Comparison of ENCODE assay signal across 8 cellular contexts in the genomic region with DNA sequence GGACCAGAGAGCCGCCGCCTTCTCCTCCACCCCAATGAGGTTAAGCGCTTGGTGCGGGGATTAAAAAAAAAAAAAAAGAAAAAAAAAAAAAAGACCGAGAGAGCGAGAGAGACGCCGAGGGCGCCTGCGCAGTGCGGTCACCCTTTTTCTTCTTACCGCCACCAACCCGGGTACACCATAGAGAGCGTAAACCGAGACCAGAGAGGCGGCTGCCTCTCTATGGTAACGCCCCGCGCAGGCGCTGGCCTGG. TPM values are rescaled to one million over a fixed set of nuclear protein-coding genes. Genes with fewer than 3 reads are reported as not detected.
DNase-seq lines count a peak whose midpoint lies in the region; ATAC-seq, FAIRE-seq and TF ChIP-seq lines count a peak whose summit lies in the region.

Gene CLASP1 (minus strand): TSS at position 61 of the 250 bp plus-strand sequence. CDS start 43,567 bp downstream, outside the sequence.

- H3K9ac ChIP-seq in adipocyte (ENCODE audit: low read length), result peak within 1 kb of the TSS; percentile 98

- ATAC-seq in HG02571 (IDR thresholded peaks at IDR 0.05; ENCODE audit: unreplicated experiment), result peak; percentile 91
- ATAC-seq in Right ventricle myocardium superior (ENCODE audit: poor library complexity), result peak; percentile 98
- peak; percentile 94 to 98 (median 96) for ATAC-seq in pancreas

- H3K4me3 Mint-ChIP-seq in type B pancreatic cell, result peak within 1 kb of the TSS; percentile 98

- peak within 1 kb of the TSS; percentile 87 to 97 (median 95) for H3K27ac ChIP-seq in pancreas

- TF ChIP-seq CTCF in pancreas (IDR thresholded peaks at IDR 0.05) (no peak), type B pancreatic cell (conservative IDR thresholded peaks at IDR 0.05) (no peak)

- H3K36me3 Mint-ChIP-seq in type B pancreatic cell, result peaks cover 7% of the 10 kb centered on the region

- peak within 1 kb of the TSS; percentile 99 for H3K27ac Mint-ChIP-seq in type B pancreatic cell

- peak within 1 kb of the TSS; percentile 88 for H3K4me3 ChIP-seq in adipocyte (ENCODE audit: low read length)
- peak within 1 kb of the TSS; percentile 67 to 90 (median 83) for H3K4me3 ChIP-seq in pancreas

- H3K9me3 Mint-ChIP-seq in type B pancreatic cell, result no peaks in the 10 kb centered on the region

- 0 to 1% methylated on average over 16 to 20 of the region's 20 CpGs for WGBS in pancreas, 2 donors

- intact Hi-C loops in Right ventricle myocardium superior (cut with DNase I) (loop anchor here (5.0 kb wide), 2 partner anchors 52 to 117 kb away; partner anchors contain the start of gene RNU4ATAC), pancreas (cut with DNase I) (no loop called here)

- H3K36me3 ChIP-seq in adipocyte (ENCODE audit: control insufficient read depth, insufficient read depth, low read length, severe bottlenecking) (peaks cover 3% of the 10 kb centered on the region), pancreas (no peaks in the 10 kb centered on the region)

- peak; percentile 72 for FAIRE-seq in pancreas (lab: Jason Lieb, UNC)

- H3K4me1 ChIP-seq in adipocyte (ENCODE audit: control insufficient read depth, insufficient read depth, low read length), result peaks cover 31% of the 10 kb centered on the region
- H3K4me1 ChIP-seq in pancreas, result peaks cover 11 to 20% (median 18%) of the 10 kb centered on the region in 3 donors

- DNase-seq in GM04504 (ENCODE audit: low read depth) (peak; percentile 93), NCI-H1105 treated with DMSO at 0.1 percent for 48 hours (lab: John Stamatoyannopoulos, UW) (peak; percentile 95), T follicular helper cell (ENCODE audit: low read depth) (peak; percentile 94), adipocyte (ENCODE audit: low read depth) (peak; percentile 99), Right ventricle myocardium superior (peak; percentile 98), pancreas (peak; percentile 93 to 98 (median 97)), type B pancreatic cell (ENCODE audit: extremely low spot score, unreplicated experiment) (peak; percentile 95)

- peaks cover 29% of the 10 kb centered on the region for H3K4me1 Mint-ChIP-seq in type B pancreatic cell (ENCODE audit: unreplicated experiment)

- H3K27me3 Mint-ChIP-seq in type B pancreatic cell, result no peaks in the 10 kb centered on the region

- H3K27me3 ChIP-seq in adipocyte (replicated peaks; ENCODE audit: control insufficient read depth, insufficient read depth, low read length) (no peaks in the 10 kb centered on the region), pancreas (no peaks in the 10 kb centered on the region)

- H3K9me3 ChIP-seq in adipocyte (ENCODE audit: control insufficient read depth, low read length) (no peaks in the 10 kb centered on the region), pancreas (no peaks in the 10 kb centered on the region)

RNA-seq across cellular contexts. Expression of gene CLASP1, which starts in this region (rescaled TPM):
- total RNA-seq in Right ventricle myocardium superior, result 58.3 TPM
- 10 to 100 TPM; 17.1 to 34.5 (median 23.2) TPM for total RNA-seq in pancreas
- 1 to 10 TPM; 8.9 to 9.3 TPM for polyA plus RNA-seq in pancreas
- total RNA-seq in type B pancreatic cell (ENCODE audit: low replicate concordance), result 42.7 and 74.6 TPM in 2 replicates

Comparison
In these comparisons a context has a peak if more than half of its experiments do, and no peak if none do; other contexts are left out.
1. Peak in every context shown above with its lines: DNase-seq, ATAC-seq, H3K4me3 ChIP-seq and H3K27ac ChIP-seq.